Comparison of ENCODE assay signal across 8 cellular contexts in the genomic region with DNA sequence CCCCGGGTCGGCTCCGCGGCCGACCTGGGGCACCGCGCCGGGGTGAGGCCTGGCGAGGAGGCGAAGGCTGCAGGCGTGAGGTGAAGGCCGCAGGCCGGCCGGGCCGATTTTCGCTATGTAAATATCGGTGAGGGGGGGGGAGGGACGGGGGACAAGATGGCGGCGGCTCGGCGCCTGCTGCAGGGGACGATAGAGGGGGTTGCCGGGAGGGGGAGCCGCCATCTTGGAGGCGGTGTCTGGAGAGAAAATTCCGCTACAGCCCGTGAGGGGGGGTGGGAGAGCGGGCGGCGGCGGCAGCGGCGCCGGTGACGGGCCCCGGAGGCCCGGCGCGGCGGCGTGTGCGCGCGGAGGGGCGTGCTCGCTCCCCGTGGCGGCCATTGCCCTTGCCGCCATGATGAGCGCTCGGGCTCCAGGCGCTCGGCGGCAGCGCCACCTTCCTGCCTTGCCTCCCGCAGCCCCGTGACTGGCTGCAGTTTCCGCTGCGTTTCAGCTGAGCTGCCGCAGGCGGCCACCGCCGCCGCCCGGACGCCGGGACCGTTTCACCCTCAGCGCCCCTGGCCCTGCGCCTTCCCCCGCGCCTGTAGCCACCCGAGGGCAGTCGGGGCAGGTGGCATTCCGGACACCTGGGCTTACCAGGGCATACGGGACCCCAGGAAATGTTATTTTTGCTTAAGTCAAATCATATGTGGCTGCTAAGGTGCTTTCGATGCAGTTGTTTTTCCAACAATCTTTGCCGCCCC. TPM values are rescaled to one million over a fixed set of nuclear protein-coding genes. Genes with fewer than 3 reads are reported as not detected.
A peak's percentile ranks its signal among the peaks of the same experiment; 100 is the strongest.
DNase-seq lines count a peak whose midpoint lies in the region; ATAC-seq and TF ChIP-seq lines count a peak whose summit lies in the region.

No MANE protein-coding gene starts in this region.

- peak overlapping the region; percentile 74 for H3K4me2 ChIP-seq in BLaER1

- H3K4me3 ChIP-seq in BLaER1 (peak overlapping the region; percentile 83), right lobe of liver (peak overlapping the region; percentile 71 to 83 (median 71))

- peak overlapping the region; percentile 80 for H3K4me3 Mint-ChIP-seq in dendritic cell treated with granulocyte-macrophage colony-stimulating factor and Interleukin-4, amounts not matched to agents 40 ng/mL and 50 ng/mL, for 4 days

- TF ChIP-seq CTCF in right lobe of liver (IDR thresholded peaks at IDR 0.05) = peak; percentile 49 to 61 (median 50)

- no peaks in the 10 kb centered on the region for H3K27me3 Mint-ChIP-seq in dendritic cell treated with granulocyte-macrophage colony-stimulating factor and Interleukin-4, amounts not matched to agents 40 ng/mL and 50 ng/mL, for 4 days

- peak overlapping the region; percentile 100 for H3K9ac ChIP-seq in BLaER1

- H3K9me3 ChIP-seq in BLaER1 = no peaks in the 10 kb centered on the region
- H3K9me3 ChIP-seq in right lobe of liver = no peaks in the 10 kb centered on the region

- H3K27ac ChIP-seq in BLaER1 = peak overlapping the region; percentile 100
- peak overlapping the region; percentile 94 to 98 (median 97) for H3K27ac ChIP-seq in right lobe of liver

- H3K27me3 ChIP-seq in BLaER1 (no peaks in the 10 kb centered on the region), right lobe of liver (no peaks in the 10 kb centered on the region)

- peaks cover 20% of the 10 kb centered on the region; the same call in 1 of the 2 replicates for H3K36me3 ChIP-seq in BLaER1
- H3K36me3 ChIP-seq in right lobe of liver = no peaks in the 10 kb centered on the region

- TF ChIP-seq POLR2A in GM19099 (IDR thresholded peaks at IDR 0.05; ENCODE audit: extremely low read depth, insufficient read length, low read depth) (peak; percentile 64), right lobe of liver (IDR thresholded peaks at IDR 0.05) (no peak)

- peak; percentile 68 for ATAC-seq in HG03378 (IDR thresholded peaks at IDR 0.05; ENCODE audit: unreplicated experiment)
- peak; percentile 79 to 92 (median 82) for ATAC-seq in right lobe of liver

- H3K36me3 Mint-ChIP-seq in dendritic cell treated with granulocyte-macrophage colony-stimulating factor and Interleukin-4, amounts not matched to agents 40 ng/mL and 50 ng/mL, for 4 days (ENCODE audit: low read depth) = peaks cover 33% of the 10 kb centered on the region

- DNase-seq in NCI-H524 (lab: John Stamatoyannopoulos, UW) (peak; percentile 82 to 88), right lobe of liver (peak; percentile 85 to 96 (median 93))
- peak; percentile 50 to 71 for DNase-seq in activated CD4-positive, alpha-beta T cell treated with anti-CD3 and anti-CD28 coated beads, Interleukin-2, amount 50 U/mL, for 24 hours (ENCODE audit: low read depth in 1 of 2, low spot score in 1 of 2)
- DNase-seq in stimulated activated CD4-positive, alpha-beta T cell treated with anti-CD3 and anti-CD28 coated beads, Interleukin-4, amount 100 ng/mL, for 4 hours = peak; percentile 73 to 83

- H3K27ac Mint-ChIP-seq in dendritic cell treated with granulocyte-macrophage colony-stimulating factor and Interleukin-4, amounts not matched to agents 40 ng/mL and 50 ng/mL, for 4 days = peak overlapping the region; percentile 82

- H4K20me1 ChIP-seq in BLaER1 = peaks cover 49% of the 10 kb centered on the region

- H3K4me1 Mint-ChIP-seq in dendritic cell treated with granulocyte-macrophage colony-stimulating factor and Interleukin-4, amounts not matched to agents 40 ng/mL and 50 ng/mL, for 4 days (ENCODE audit: low read depth) = peaks cover 26% of the 10 kb centered on the region

- H3K9me3 Mint-ChIP-seq in dendritic cell treated with granulocyte-macrophage colony-stimulating factor and Interleukin-4, amounts not matched to agents 40 ng/mL and 50 ng/mL, for 4 days = no peaks in the 10 kb centered on the region

- intact Hi-C loops in dendritic cell treated with granulocyte-macrophage colony-stimulating factor and Interleukin-4, amounts not matched to agents 40 ng/mL and 50 ng/mL, for 4 days (cut with micrococcal nuclease) = loop anchor here (2.0 to 5.0 kb wide), 2 partner anchors 93 to 243 kb away; a partner anchor contains a TSS
- intact Hi-C loops in right lobe of liver (cut with DNase I) = no loop called here

- peaks cover 64% of the 10 kb centered on the region for H3K4me1 ChIP-seq in BLaER1
- H3K4me1 ChIP-seq in right lobe of liver = peaks cover 0 to 52% (median 15%) of the 10 kb centered on the region in 4 donors

- WGBS in right lobe of liver (ENCODE audit: insufficient coverage, low coverage, low lambda C conversion rate, missing lambda C conversion rate) = 0% methylated on average over 8 of the region's 79 CpGs

RNA-seq across cellular contexts. Expression of a gene that starts 0.7 kb away (rescaled TPM):
- total RNA-seq in right lobe of liver = 10 to 100 TPM; 16.4 to 31.7 (median 23.5) TPM

Comparison
In these comparisons a context has a peak if more than half of its experiments do, and no peak if none do; other contexts are left out.
1. Peak in every context shown above with its lines: DNase-seq, ATAC-seq, H3K4me3 ChIP-seq and H3K27ac ChIP-seq.